ENCODE assay signal across 11 cellular contexts in genomic region chr5:111984044-111984443, GRCh38.
DNase-seq lines count a peak whose midpoint lies in the region; ATAC-seq and TF ChIP-seq lines count a peak whose summit lies in the region.
"Had no signal": no experiment of that assay in that cellular context is flagged by ENCODE, and none has a peak within 500 bp of the region (broad histone marks: within the 10 kb centered on the region; RNA-seq: fewer than 3 reads in every experiment).

No MANE protein-coding gene starts in this region.

- H2AFZ ChIP-seq in PC-3 (ENCODE audit: low read length): no peak overlapping the region

- DNase-seq in COLO829 (ENCODE audit: low spot score) (peak; percentile 87), PC-3 (peak; percentile 85), left ventricle myocardium superior (no peak), cerebellum (ENCODE audit: low spot score) (no peak)
- DNase-seq in activated CD4-positive, alpha-beta T cell treated with anti-CD3 and anti-CD28 coated beads for 36 hours: no peak
- DNase-seq: left cardiac atrium; stimulated activated CD4-positive, alpha-beta T cell treated with anti-CD3 and anti-CD28 coated beads, Interleukin-4, amount 100 ng/mL, for 4 hours had no signal

- H4K20me1 ChIP-seq in PC-3 (ENCODE audit: low read length): no peaks in the 10 kb centered on the region

- no peaks in the 10 kb centered on the region for H3K27me3 ChIP-seq in PC-3 (ENCODE audit: low read length)

- H3K36me3 Mint-ChIP-seq in activated CD4-positive, alpha-beta T cell treated with anti-CD3 and anti-CD28 coated beads for 36 hours (ENCODE audit: low read depth): no peaks in the 10 kb centered on the region
- H3K36me3 Mint-ChIP-seq: activated naive CD8-positive, alpha-beta T cell had no signal

- no peak overlapping the region for H3K4me3 Mint-ChIP-seq in activated CD4-positive, alpha-beta T cell treated with anti-CD3 and anti-CD28 coated beads for 36 hours
- H3K4me3 Mint-ChIP-seq: activated naive CD8-positive, alpha-beta T cell had no signal

- H3K36me3 ChIP-seq in PC-3 (ENCODE audit: low read depth, low read length): no peaks in the 10 kb centered on the region

- no peak for TF ChIP-seq CTCF in PC-3 (conservative IDR thresholded peaks at IDR 0.05; ENCODE audit: low read depth, low read length)

- CTCF ChIA-PET in PC-3 (lab: Charles Lee): no interaction called here
- CTCF ChIA-PET in activated CD4-positive, alpha-beta T cell treated with anti-CD3 and anti-CD28 coated beads for 36 hours (lab: Charles Lee): no interaction called here

- H3K4me3 ChIP-seq in PC-3 (ENCODE audit: low read length): no peak overlapping the region

- H3K9me3 ChIP-seq in PC-3 (ENCODE audit: low read length): no peaks in the 10 kb centered on the region

- no peaks in the 10 kb centered on the region for H3K9me2 ChIP-seq in PC-3 (replicated peaks; ENCODE audit: low read length)

- H3K79me2 ChIP-seq in PC-3 (ENCODE audit: low read length): no peaks in the 10 kb centered on the region

- no peak overlapping the region for H3K27ac Mint-ChIP-seq in activated CD4-positive, alpha-beta T cell treated with anti-CD3 and anti-CD28 coated beads for 36 hours
- H3K27ac Mint-ChIP-seq: activated naive CD8-positive, alpha-beta T cell had no signal

- H3K27me3 Mint-ChIP-seq in activated CD4-positive, alpha-beta T cell treated with anti-CD3 and anti-CD28 coated beads for 36 hours: no peaks in the 10 kb centered on the region
- H3K27me3 Mint-ChIP-seq: activated naive CD8-positive, alpha-beta T cell had no signal

- POLR2A ChIA-PET in PC-3 (lab: Charles Lee; ENCODE audit: unreplicated experiment): no interaction called here
- POLR2A ChIA-PET in activated CD4-positive, alpha-beta T cell treated with anti-CD3 and anti-CD28 coated beads for 36 hours (lab: Charles Lee): no interaction called here

- H3K27ac ChIP-seq in PC-3 (ENCODE audit: low read length): peak overlapping the region; percentile 76

- peaks cover 27% of the 10 kb centered on the region for H3K4me1 ChIP-seq in PC-3 (ENCODE audit: insufficient read depth, low read length)

- H3K4me1 Mint-ChIP-seq in activated CD4-positive, alpha-beta T cell treated with anti-CD3 and anti-CD28 coated beads for 36 hours: no peaks in the 10 kb centered on the region

- peaks cover 2% of the 10 kb centered on the region for H3K9me3 Mint-ChIP-seq in activated CD4-positive, alpha-beta T cell treated with anti-CD3 and anti-CD28 coated beads for 36 hours (ENCODE audit: low read depth)

- H3F3A ChIP-seq in PC-3 (ENCODE audit: low read length, unreplicated experiment): no peaks in the 10 kb centered on the region

- BruUV-seq in PC-3 (replicated peaks; lab: Mats Ljungman, UMichigan): no TSS peak

- H3K4me2 ChIP-seq in PC-3 (ENCODE audit: low read length): peak overlapping the region; percentile 50

- ATAC-seq in GM21825 (IDR thresholded peaks at IDR 0.05; ENCODE audit: unreplicated experiment) (peak; percentile 69), PC-3 (peak; percentile 91), left ventricle myocardium superior (peak; percentile 86), GM21423 (IDR thresholded peaks at IDR 0.05; ENCODE audit: unreplicated experiment) (no peak), HG03135 (IDR thresholded peaks at IDR 0.05; ENCODE audit: unreplicated experiment) (no peak)
- no peak for ATAC-seq in activated CD4-positive, alpha-beta T cell treated with anti-CD3 and anti-CD28 coated beads for 36 hours

- H3K9ac ChIP-seq in PC-3 (ENCODE audit: low read length): peak overlapping the region; percentile 12; the same call in 1 of the 2 replicates

- intact Hi-C loops in PC-3 (cut with micrococcal nuclease): no loop called here
- intact Hi-C loops in left ventricle myocardium superior (cut with micrococcal nuclease): no loop called here
- intact Hi-C loops in activated CD4-positive, alpha-beta T cell treated with anti-CD3 and anti-CD28 coated beads for 36 hours (cut with DNase I, micrococcal nuclease): no loop called here

Comparison
In these comparisons a context has a peak if more than half of its experiments do, and no peak if none do; other contexts are left out.
1. DNase-seq: peak in COLO829 (single experiment) and PC-3 (single experiment); none in left ventricle myocardium superior (single experiment), activated CD4-positive, alpha-beta T cell treated with anti-CD3 and anti-CD28 coated beads for 36 hours (single experiment) and cerebellum (single experiment).
2. ATAC-seq: peak in GM21825 (single experiment), PC-3 (single experiment) and left ventricle myocardium superior (single experiment); none in activated CD4-positive, alpha-beta T cell treated with anti-CD3 and anti-CD28 coated beads for 36 hours (single experiment), GM21423 (single experiment) and HG03135 (single experiment).